ENCODE assay signal across 23 cellular contexts in genomic region chr14:61244051-61244450, GRCh38.
"Had no signal": no experiment of that assay in that cellular context is flagged by ENCODE, and none has a peak within 500 bp of the region (broad histone marks: within the 10 kb centered on the region; RNA-seq: fewer than 3 reads in every experiment).

No MANE protein-coding gene starts in this region.

- H3K9me3 ChIP-seq: pancreas, thyroid gland, upper lobe of right lung had no signal

- H3K4me3 ChIP-seq: body of pancreas, cardiac muscle cell, heart right ventricle, pancreas, psoas muscle, right atrium auricular region, thyroid gland, upper lobe of right lung had no signal

- H3K4me3 Mint-ChIP-seq: activated CD4-positive, alpha-beta memory T cell treated with anti-CD3 and anti-CD28 coated beads for 36 hours; activated naive CD4-positive, alpha-beta T cell treated with anti-CD3 and anti-CD28 coated beads for 36 hours; activated naive CD8-positive, alpha-beta T cell treated with anti-CD3 and anti-CD28 coated beads, Interleukin-2, amount 10 ng/mL, durations not matched to agents 7 days and 5 days; nephron; stimulated activated naive CD8-positive, alpha-beta T cell treated with anti-CD3 and anti-CD28 coated beads, Interleukin-15, Interleukin-2, amounts not matched to agents 100 ng/mL and 50 ng/mL, for 24 hours had no signal

- H3K27me3 ChIP-seq: body of pancreas, cardiac muscle cell, pancreas, right atrium auricular region, thyroid gland had no signal

- H3K36me3 ChIP-seq: cardiac muscle cell, heart right ventricle, pancreas, right atrium auricular region, thyroid gland, upper lobe of right lung had no signal

- H3K4me1 ChIP-seq: body of pancreas, heart right ventricle, pancreas, psoas muscle, right atrium auricular region, thyroid gland, upper lobe of right lung had no signal

- DNase-seq: activated CD4-positive, alpha-beta memory T cell treated with anti-CD3 and anti-CD28 coated beads for 36 hours; activated CD4-positive, alpha-beta T cell treated with anti-CD3 and anti-CD28 coated beads for 48 hours; activated effector memory CD4-positive, alpha-beta T cell treated with Interleukin-2 at 50 U/mL for 16 hours; activated naive CD4-positive, alpha-beta T cell treated with anti-CD3 and anti-CD28 coated beads for 36 hours; activated naive CD8-positive, alpha-beta T cell treated with anti-CD3 and anti-CD28 coated beads, Interleukin-2, amount 10 ng/mL, durations not matched to agents 7 days and 5 days; activated T-cell treated with anti-CD3 and anti-CD28 coated beads, Interleukin-2, amount 50 U/mL, for 48 hours; amniotic stem cell; body of pancreas; foreskin fibroblast; heart right ventricle; islet precursor cell; left cardiac atrium; midbrain; pancreas; psoas muscle; stimulated activated CD4-positive, alpha-beta T cell treated with anti-CD3 and anti-CD28 coated beads, Interleukin-12 subunit alpha, Interleukin-12 subunit beta, amount 100 ng/mL, for 4 hours; substantia nigra; thyroid gland; upper lobe of right lung had no signal

- H3K27ac Mint-ChIP-seq: activated CD4-positive, alpha-beta memory T cell treated with anti-CD3 and anti-CD28 coated beads for 36 hours; activated naive CD4-positive, alpha-beta T cell treated with anti-CD3 and anti-CD28 coated beads for 36 hours; activated naive CD8-positive, alpha-beta T cell treated with anti-CD3 and anti-CD28 coated beads, Interleukin-2, amount 10 ng/mL, durations not matched to agents 7 days and 5 days; stimulated activated naive CD8-positive, alpha-beta T cell treated with anti-CD3 and anti-CD28 coated beads, Interleukin-15, Interleukin-2, amounts not matched to agents 100 ng/mL and 50 ng/mL, for 24 hours had no signal

- H3K27ac ChIP-seq: body of pancreas, cardiac muscle cell, heart right ventricle, pancreas, psoas muscle, right atrium auricular region, thyroid gland, upper lobe of right lung had no signal
